In the genomic region with DNA sequence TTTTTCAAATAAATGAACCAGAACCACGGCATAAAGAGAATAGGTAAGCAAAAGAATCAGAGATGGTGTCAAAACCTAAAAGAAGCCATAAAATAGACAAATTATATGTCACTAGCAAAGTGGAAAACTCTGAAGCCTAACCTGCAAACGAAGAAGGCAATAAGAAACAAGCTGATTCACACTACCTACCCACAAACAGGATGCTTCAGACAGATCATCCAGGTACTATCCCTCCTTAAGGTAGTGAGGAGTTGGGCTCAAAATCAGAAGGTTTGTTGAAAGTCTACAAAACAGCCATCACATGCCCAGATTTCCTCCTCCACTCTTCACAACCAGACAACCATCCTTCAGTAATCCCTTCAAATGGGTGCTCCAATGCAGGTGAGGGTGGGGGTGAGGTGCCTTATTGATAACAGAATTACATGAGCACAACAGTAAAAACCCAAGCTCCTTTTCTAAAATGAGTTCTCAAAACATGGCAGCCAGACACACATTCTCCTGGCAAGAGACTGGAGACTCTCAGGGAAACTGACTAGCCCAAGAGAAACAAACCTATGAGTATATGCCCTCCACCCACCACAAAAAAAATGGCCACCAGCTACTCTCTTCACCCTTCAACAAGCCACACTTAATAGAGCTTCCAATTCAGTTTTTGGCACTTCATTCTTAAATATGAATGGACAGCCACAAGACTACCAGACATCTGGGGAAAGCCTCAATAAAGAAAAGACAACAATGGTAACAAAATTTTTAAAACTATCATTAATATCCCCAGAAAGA, we compare ENCODE assay signal across 1 cellular context.
TF ChIP-seq lines count a peak whose summit lies in the region.

No MANE protein-coding gene starts in this region.

TF ChIP-seq in WTC11, 78 proteins besides CTCF, POLR2A, EP300 and RAD21 (continued from another document):
- TF ChIP-seq, protein P1, sequence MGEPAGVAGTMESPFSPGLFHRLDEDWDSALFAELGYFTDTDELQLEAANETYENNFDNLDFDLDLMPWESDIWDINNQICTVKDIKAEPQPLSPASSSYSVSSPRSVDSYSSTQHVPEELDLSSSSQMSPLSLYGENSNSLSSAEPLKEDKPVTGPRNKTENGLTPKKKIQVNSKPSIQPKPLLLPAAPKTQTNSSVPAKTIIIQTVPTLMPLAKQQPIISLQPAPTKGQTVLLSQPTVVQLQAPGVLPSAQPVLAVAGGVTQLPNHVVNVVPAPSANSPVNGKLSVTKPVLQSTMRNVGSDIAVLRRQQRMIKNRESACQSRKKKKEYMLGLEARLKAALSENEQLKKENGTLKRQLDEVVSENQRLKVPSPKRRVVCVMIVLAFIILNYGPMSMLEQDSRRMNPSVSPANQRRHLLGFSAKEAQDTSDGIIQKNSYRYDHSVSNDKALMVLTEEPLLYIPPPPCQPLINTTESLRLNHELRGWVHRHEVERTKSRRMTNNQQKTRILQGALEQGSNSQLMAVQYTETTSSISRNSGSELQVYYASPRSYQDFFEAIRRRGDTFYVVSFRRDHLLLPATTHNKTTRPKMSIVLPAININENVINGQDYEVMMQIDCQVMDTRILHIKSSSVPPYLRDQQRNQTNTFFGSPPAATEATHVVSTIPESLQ (CRISPR knock-in tag; IDR thresholded peaks at IDR 0.05): no peak
- TF ChIP-seq, protein P2, sequence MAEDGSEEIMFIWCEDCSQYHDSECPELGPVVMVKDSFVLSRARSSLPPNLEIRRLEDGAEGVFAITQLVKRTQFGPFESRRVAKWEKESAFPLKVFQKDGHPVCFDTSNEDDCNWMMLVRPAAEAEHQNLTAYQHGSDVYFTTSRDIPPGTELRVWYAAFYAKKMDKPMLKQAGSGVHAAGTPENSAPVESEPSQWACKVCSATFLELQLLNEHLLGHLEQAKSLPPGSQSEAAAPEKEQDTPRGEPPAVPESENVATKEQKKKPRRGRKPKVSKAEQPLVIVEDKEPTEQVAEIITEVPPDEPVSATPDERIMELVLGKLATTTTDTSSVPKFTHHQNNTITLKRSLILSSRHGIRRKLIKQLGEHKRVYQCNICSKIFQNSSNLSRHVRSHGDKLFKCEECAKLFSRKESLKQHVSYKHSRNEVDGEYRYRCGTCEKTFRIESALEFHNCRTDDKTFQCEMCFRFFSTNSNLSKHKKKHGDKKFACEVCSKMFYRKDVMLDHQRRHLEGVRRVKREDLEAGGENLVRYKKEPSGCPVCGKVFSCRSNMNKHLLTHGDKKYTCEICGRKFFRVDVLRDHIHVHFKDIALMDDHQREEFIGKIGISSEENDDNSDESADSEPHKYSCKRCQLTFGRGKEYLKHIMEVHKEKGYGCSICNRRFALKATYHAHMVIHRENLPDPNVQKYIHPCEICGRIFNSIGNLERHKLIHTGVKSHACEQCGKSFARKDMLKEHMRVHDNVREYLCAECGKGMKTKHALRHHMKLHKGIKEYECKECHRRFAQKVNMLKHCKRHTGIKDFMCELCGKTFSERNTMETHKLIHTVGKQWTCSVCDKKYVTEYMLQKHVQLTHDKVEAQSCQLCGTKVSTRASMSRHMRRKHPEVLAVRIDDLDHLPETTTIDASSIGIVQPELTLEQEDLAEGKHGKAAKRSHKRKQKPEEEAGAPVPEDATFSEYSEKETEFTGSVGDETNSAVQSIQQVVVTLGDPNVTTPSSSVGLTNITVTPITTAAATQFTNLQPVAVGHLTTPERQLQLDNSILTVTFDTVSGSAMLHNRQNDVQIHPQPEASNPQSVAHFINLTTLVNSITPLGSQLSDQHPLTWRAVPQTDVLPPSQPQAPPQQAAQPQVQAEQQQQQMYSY (CRISPR knock-in tag; IDR thresholded peaks at IDR 0.05): no peak
- TF ChIP-seq CBFB (CRISPR knock-in tag; IDR thresholded peaks at IDR 0.05; ENCODE audit: low read depth) (no peak), NR3C1 (CRISPR knock-in tag; conservative IDR thresholded peaks at IDR 0.05; ENCODE audit: low read depth) (no peak), CREM (CRISPR knock-in tag; IDR thresholded peaks at IDR 0.05) (no peak), IRF2 (CRISPR knock-in tag; IDR thresholded peaks at IDR 0.05; ENCODE audit: borderline replicate concordance, low read depth) (no peak), SMAD4 (CRISPR knock-in tag; IDR thresholded peaks at IDR 0.05) (no peak), ZBTB21 (CRISPR knock-in tag; IDR thresholded peaks at IDR 0.05; ENCODE audit: borderline replicate concordance) (no peak), HMGA2 (CRISPR knock-in tag; IDR thresholded peaks at IDR 0.05) (no peak)
- TF ChIP-seq, protein P3, sequence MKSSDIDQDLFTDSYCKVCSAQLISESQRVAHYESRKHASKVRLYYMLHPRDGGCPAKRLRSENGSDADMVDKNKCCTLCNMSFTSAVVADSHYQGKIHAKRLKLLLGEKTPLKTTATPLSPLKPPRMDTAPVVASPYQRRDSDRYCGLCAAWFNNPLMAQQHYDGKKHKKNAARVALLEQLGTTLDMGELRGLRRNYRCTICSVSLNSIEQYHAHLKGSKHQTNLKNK (CRISPR knock-in tag; IDR thresholded peaks at IDR 0.05): no peak
TF ChIP-seq in WTC11: peak in this region for 0.
